Comparison of ENCODE assay signal across 8 cellular contexts in genomic region chr14:23286020-23286903, GRCh38. TPM values are rescaled to one million over a fixed set of nuclear protein-coding genes. Genes with fewer than 3 reads are reported as not detected.
DNase-seq lines count a peak whose midpoint lies in the region; ATAC-seq and TF ChIP-seq lines count a peak whose summit lies in the region.

Gene HOMEZ, minus strand, starts transcription at chr14:23286132. Its CDS starts 180 bp downstream, at chr14:23285952.

- CTCF ChIA-PET in activated CD4-positive, alpha-beta memory T cell treated with anti-CD3 and anti-CD28 coated beads for 36 hours (lab: Charles Lee), result interaction anchor here (0.7 to 4.9 kb wide), 9 partner anchors 10 to 300 kb away, joined by 3 to 60 read pairs (median 6); partner anchors contain the start of genes PABPN1 and PPP1R3E

- DNase-seq in CD4-positive, CD25-positive, alpha-beta regulatory T cell, result peak; percentile 95 to 98 (median 97)
- DNase-seq in NCI-H82 treated with DMSO at 0.1 percent for 48 hours (lab: John Stamatoyannopoulos, UW; ENCODE audit: unreplicated experiment) (peak; percentile 100), lower lobe of right lung (peak; percentile 99)
- DNase-seq in activated CD4-positive, alpha-beta memory T cell treated with anti-CD3 and anti-CD28 coated beads for 36 hours, result peak; percentile 99
- DNase-seq in stimulated activated CD4-positive, alpha-beta T cell treated with anti-CD3 and anti-CD28 coated beads, TNF-alpha, amount 100 ng/mL, for 24 hours (ENCODE audit: low read depth in 3 of 3), result peak; percentile 96 to 99 (median 97)

- peaks cover 18% of the 10 kb centered on the region for H3K4me1 ChIP-seq in CD4-positive, CD25-positive, alpha-beta regulatory T cell (ENCODE audit: control insufficient read depth, insufficient read depth, low read length, poor library complexity, severe bottlenecking)
- H3K4me1 ChIP-seq in duodenal mucosa (ENCODE audit: control insufficient read depth in 1 of 2, insufficient read depth in 2 of 2, low read length in 2 of 2), result peaks cover 13 to 19% of the 10 kb centered on the region in 2 donors
- peaks cover 24% of the 10 kb centered on the region for H3K4me1 ChIP-seq in lower lobe of right lung

- peaks cover 7 to 34% (median 15%) of the 10 kb centered on the region in 4 donors for H3K4me1 Mint-ChIP-seq in CD4-positive, CD25-positive, alpha-beta regulatory T cell
- H3K4me1 Mint-ChIP-seq in activated CD4-positive, alpha-beta memory T cell treated with anti-CD3 and anti-CD28 coated beads for 36 hours (ENCODE audit: low read depth), result peaks cover 25% of the 10 kb centered on the region

- peak within 1 kb of the TSS; percentile 88 to 99 (median 96) for H3K4me3 Mint-ChIP-seq in CD4-positive, CD25-positive, alpha-beta regulatory T cell
- peak within 1 kb of the TSS; percentile 89 for H3K4me3 Mint-ChIP-seq in activated CD4-positive, alpha-beta memory T cell treated with anti-CD3 and anti-CD28 coated beads for 36 hours

- no peaks in the 10 kb centered on the region for H3K9me3 Mint-ChIP-seq in CD4-positive, CD25-positive, alpha-beta regulatory T cell
- H3K9me3 Mint-ChIP-seq in activated CD4-positive, alpha-beta memory T cell treated with anti-CD3 and anti-CD28 coated beads for 36 hours, result no peaks in the 10 kb centered on the region

- no peak for TF ChIP-seq CTCF in lower lobe of right lung (IDR thresholded peaks at IDR 0.05)

- H3K36me3 ChIP-seq in CD4-positive, CD25-positive, alpha-beta regulatory T cell (ENCODE audit: control insufficient read depth, insufficient read depth, low read length), result no peaks in the 10 kb centered on the region
- H3K36me3 ChIP-seq in duodenal mucosa (ENCODE audit: control insufficient read depth in 1 of 2, insufficient read depth in 2 of 2, low read length in 2 of 2), result peaks cover 0 to 6% of the 10 kb centered on the region in 2 donors
- no peaks in the 10 kb centered on the region for H3K36me3 ChIP-seq in lower lobe of right lung

- POLR2A ChIA-PET in activated CD4-positive, alpha-beta memory T cell treated with anti-CD3 and anti-CD28 coated beads for 36 hours (lab: Charles Lee), result interaction anchor here (0.6 to 3.1 kb wide), 8 partner anchors 10 to 279 kb away, joined by 3 to 31 read pairs (median 4); partner anchors contain the start of genes ACIN1, C14orf119, PABPN1 and PPP1R3E

- peak within 1 kb of the TSS; percentile 83 for H3K27ac ChIP-seq in CD4-positive, CD25-positive, alpha-beta regulatory T cell (ENCODE audit: insufficient read depth, low read length, poor library complexity, severe bottlenecking)
- H3K27ac ChIP-seq in duodenal mucosa (ENCODE audit: low read depth, low read length), result peak within 1 kb of the TSS; percentile 83
- H3K27ac ChIP-seq in lower lobe of right lung, result peak within 1 kb of the TSS; percentile 89

- H3K27ac Mint-ChIP-seq in CD4-positive, CD25-positive, alpha-beta regulatory T cell, result peak within 1 kb of the TSS; percentile 69 to 96 (median 95)
- H3K27ac Mint-ChIP-seq in activated CD4-positive, alpha-beta memory T cell treated with anti-CD3 and anti-CD28 coated beads for 36 hours, result peak within 1 kb of the TSS; percentile 87

- intact Hi-C loops in activated CD4-positive, alpha-beta memory T cell treated with anti-CD3 and anti-CD28 coated beads for 36 hours (cut with micrococcal nuclease), result loop anchor here (1.0 to 5.0 kb wide), 5 partner anchors 9 to 271 kb away; partner anchors contain the start of genes NGDN, PABPN1 and THTPA
- intact Hi-C loops in lower lobe of right lung (cut with DNase I), result no loop called here

- no peaks in the 10 kb centered on the region for H3K27me3 Mint-ChIP-seq in CD4-positive, CD25-positive, alpha-beta regulatory T cell
- H3K27me3 Mint-ChIP-seq in activated CD4-positive, alpha-beta memory T cell treated with anti-CD3 and anti-CD28 coated beads for 36 hours, result no peaks in the 10 kb centered on the region

- no peaks in the 10 kb centered on the region for H3K9me3 ChIP-seq in CD4-positive, CD25-positive, alpha-beta regulatory T cell (ENCODE audit: control insufficient read depth in 2 of 2, low read length in 2 of 2)
- H3K9me3 ChIP-seq in duodenal mucosa (ENCODE audit: control insufficient read depth in 1 of 2, low read length in 2 of 2) (no peaks in the 10 kb centered on the region), lower lobe of right lung (no peaks in the 10 kb centered on the region)

- peak within 1 kb of the TSS; percentile 92 for H3K4me3 ChIP-seq in CD4-positive, CD25-positive, alpha-beta regulatory T cell (ENCODE audit: low read depth, low read length)
- peak within 1 kb of the TSS; percentile 85 to 96 for H3K4me3 ChIP-seq in duodenal mucosa (ENCODE audit: low read depth in 1 of 2, low read length in 2 of 2)
- peak within 1 kb of the TSS; percentile 79 for H3K4me3 ChIP-seq in lower lobe of right lung

- peak within 1 kb of the TSS; percentile 88 to 96 for H3K9ac ChIP-seq in duodenal mucosa (ENCODE audit: low read depth in 1 of 2, low read length in 2 of 2)

- H3K36me3 Mint-ChIP-seq in CD4-positive, CD25-positive, alpha-beta regulatory T cell, result no peaks in the 10 kb centered on the region
- H3K36me3 Mint-ChIP-seq in activated CD4-positive, alpha-beta memory T cell treated with anti-CD3 and anti-CD28 coated beads for 36 hours, result peaks cover 3% of the 10 kb centered on the region

- no peaks in the 10 kb centered on the region for H3K27me3 ChIP-seq in CD4-positive, CD25-positive, alpha-beta regulatory T cell (ENCODE audit: control insufficient read depth, insufficient read depth, low read length)
- H3K27me3 ChIP-seq in duodenal mucosa (ENCODE audit: control insufficient read depth in 1 of 2, insufficient read depth in 2 of 2, low read length in 2 of 2) (no peaks in the 10 kb centered on the region), lower lobe of right lung (ENCODE audit: low read depth) (no peaks in the 10 kb centered on the region)

- peak; percentile 99 for ATAC-seq in CD4-positive, CD25-positive, alpha-beta regulatory T cell (ENCODE audit: low read depth in 2 of 2)
- ATAC-seq in GM19438 (IDR thresholded peaks at IDR 0.05; ENCODE audit: low read depth, unreplicated experiment) (peak; percentile 97), HG03575 (IDR thresholded peaks at IDR 0.05; ENCODE audit: extremely low read depth, insufficient number of reproducible peaks, low FRiP score, unreplicated experiment) (peak; percentile 85), lower lobe of right lung (peak; percentile 99)

RNA-seq across cellular contexts. Expression of gene HOMEZ, which starts in this region (rescaled TPM):
- total RNA-seq in CD4-positive, CD25-positive, alpha-beta regulatory T cell, result 3.3 TPM
- 1 to 10 TPM; 4.7 to 7.4 (median 6.4) TPM for polyA plus RNA-seq in CD4-positive, CD25-positive, alpha-beta regulatory T cell
- total RNA-seq in activated CD4-positive, alpha-beta memory T cell treated with anti-CD3 and anti-CD28 coated beads for 36 hours, result 10 to 100 TPM; 12.3 to 13.0 TPM
- 12.4 TPM for total RNA-seq in lower lobe of right lung

Comparison
In these comparisons a context has a peak if more than half of its experiments do, and no peak if none do; other contexts are left out.
1. Peak in every context shown above with its lines: DNase-seq, ATAC-seq, H3K4me3 ChIP-seq and H3K27ac ChIP-seq.